Comparison of ENCODE assay signal across 9 cellular contexts in genomic region chr6:8556370-8557018, GRCh38.
DNase-seq lines count a peak whose midpoint lies in the region; ATAC-seq and TF ChIP-seq lines count a peak whose summit lies in the region.
"Had no signal": no experiment of that assay in that cellular context is flagged by ENCODE, and none has a peak within 500 bp of the region (broad histone marks: within the 10 kb centered on the region; RNA-seq: fewer than 3 reads in every experiment).

No MANE protein-coding gene starts in this region.

- H3K9me3 Mint-ChIP-seq in CD4-positive, alpha-beta T cell, result no peaks in the 10 kb centered on the region

- intact Hi-C loops in CD4-positive, alpha-beta T cell (cut with DNase I, micrococcal nuclease), result no loop called here
- intact Hi-C loops in body of pancreas (cut with DNase I), result no loop called here

- POLR2A ChIA-PET in CD4-positive, alpha-beta T cell (lab: Charles Lee), result no interaction called here

- H3K36me3 ChIP-seq in adipocyte (ENCODE audit: control insufficient read depth, insufficient read depth, low read length, severe bottlenecking) (no peaks in the 10 kb centered on the region), BE2C (no peaks in the 10 kb centered on the region), body of pancreas (replicated peaks in 1 of 2; ENCODE audit: insufficient read depth in 1 of 2, low read depth in 2 of 2) (no peaks in the 10 kb centered on the region)

- H3K27ac ChIP-seq in CD4-positive, alpha-beta T cell (ENCODE audit: low read depth, low read length), result no peak overlapping the region
- no peak overlapping the region for H3K27ac ChIP-seq in body of pancreas

- H3K9me3 ChIP-seq in adipocyte (ENCODE audit: control insufficient read depth, low read length) (no peaks in the 10 kb centered on the region), BE2C (no peaks in the 10 kb centered on the region), body of pancreas (no peaks in the 10 kb centered on the region)
- no peaks in the 10 kb centered on the region for H3K9me3 ChIP-seq in CD4-positive, alpha-beta T cell (ENCODE audit: control insufficient read depth, low read length)

- no peak overlapping the region for H3K4me3 Mint-ChIP-seq in CD4-positive, alpha-beta T cell
- H3K4me3 Mint-ChIP-seq: activated CD8-positive, alpha-beta T cell treated with anti-CD3 and anti-CD28 coated beads, Interleukin-2, amount 10 ng/mL, durations not matched to agents 7 days and 5 days had no signal

- no peak overlapping the region for H3K27ac Mint-ChIP-seq in CD4-positive, alpha-beta T cell
- H3K27ac Mint-ChIP-seq: activated CD8-positive, alpha-beta T cell treated with anti-CD3 and anti-CD28 coated beads, Interleukin-2, amount 10 ng/mL, durations not matched to agents 7 days and 5 days had no signal

- H3K9ac ChIP-seq in adipocyte (ENCODE audit: low read length), result no peak overlapping the region

- WGBS in body of pancreas, 2 donors, result 16 to 30% methylated on average over 1 of the region's 1 CpG

- ATAC-seq in GM18858 (IDR thresholded peaks at IDR 0.05; ENCODE audit: unreplicated experiment) (no peak), body of pancreas (no peak)
- ATAC-seq in CD4-positive, alpha-beta T cell (ENCODE audit: poor library complexity), result no peak
- ATAC-seq: activated CD8-positive, alpha-beta T cell treated with anti-CD3 and anti-CD28 coated beads, Interleukin-2, amount 10 ng/mL, durations not matched to agents 7 days and 5 days had no signal

- no peak for TF ChIP-seq CTCF in CD4-positive, alpha-beta T cell (IDR thresholded peaks at IDR 0.05)
- TF ChIP-seq CTCF in BE2C (IDR thresholded peaks at IDR 0.05; ENCODE audit: low read depth, low read length) (no peak), body of pancreas (IDR thresholded peaks at IDR 0.05) (no peak)

- no peaks in the 10 kb centered on the region for H3K27me3 Mint-ChIP-seq in CD4-positive, alpha-beta T cell

- DNase-seq in Daoy (ENCODE audit: low read depth) (peak; percentile 77), NCI-H146 (lab: John Stamatoyannopoulos, UW) (peak; percentile 54), adipocyte (ENCODE audit: low read depth) (peak; percentile 79), left kidney (ENCODE audit: low read depth, low spot score) (peak; percentile 7), BE2C (no peak), body of pancreas (no peak)
- no peak for DNase-seq in CD4-positive, alpha-beta T cell
- DNase-seq: activated CD8-positive, alpha-beta T cell treated with anti-CD3 and anti-CD28 coated beads, Interleukin-2, amount 10 ng/mL, durations not matched to agents 7 days and 5 days had no signal

- H3K36me3 Mint-ChIP-seq in CD4-positive, alpha-beta T cell (ENCODE audit: low read depth), result no peaks in the 10 kb centered on the region

- H3K4me1 Mint-ChIP-seq in CD4-positive, alpha-beta T cell (ENCODE audit: low read depth), result no peaks in the 10 kb centered on the region

- H3K4me1 ChIP-seq in adipocyte (ENCODE audit: control insufficient read depth, insufficient read depth, low read length) (peaks cover 12% of the 10 kb centered on the region), BE2C (no peaks in the 10 kb centered on the region), body of pancreas (peaks cover 7% of the 10 kb centered on the region)

- H3K27me3 ChIP-seq in adipocyte (replicated peaks; ENCODE audit: control insufficient read depth, insufficient read depth, low read length), result no peaks in the 10 kb centered on the region
- H3K27me3 ChIP-seq in CD4-positive, alpha-beta T cell (ENCODE audit: control insufficient read depth, insufficient read depth, low read length), result no peaks in the 10 kb centered on the region
- no peaks in the 10 kb centered on the region for H3K27me3 ChIP-seq in BE2C
- H3K27me3 ChIP-seq in body of pancreas, result no peaks in the 10 kb centered on the region

- H3K4me3 ChIP-seq in adipocyte (ENCODE audit: low read length), result no peak overlapping the region
- H3K4me3 ChIP-seq in BE2C (ENCODE audit: low read depth, low read length), result no peak overlapping the region
- H3K4me3 ChIP-seq in body of pancreas, result no peak overlapping the region

- TF ChIP-seq POLR2A in body of pancreas (IDR thresholded peaks at IDR 0.05), result no peak

- CTCF ChIA-PET in CD4-positive, alpha-beta T cell (lab: Charles Lee), result no interaction called here

Comparison
In these comparisons a context has a peak if more than half of its experiments do, and no peak if none do; other contexts are left out.
1. DNase-seq: peak in Daoy (single experiment), NCI-H146 (single experiment), adipocyte (single experiment) and left kidney (single experiment); none in CD4-positive, alpha-beta T cell (0 of 10), BE2C (single experiment) and body of pancreas (0 of 4).